Comparison of ENCODE assay signal across 4 cellular contexts in genomic region chr2:63402889-63403288, GRCh38.
DNase-seq lines count a peak whose midpoint lies in the region; ATAC-seq, FAIRE-seq and TF ChIP-seq lines count a peak whose summit lies in the region.
"Not testable (repeated sequence)": the region's sequence is repeated elsewhere in the genome, so short reads cannot be mapped to it uniquely, and the experiment has no call there.

No MANE protein-coding gene starts in this region.

- POLR2A ChIA-PET in A549 (lab: Yijun Ruan, JAX); HEK293 (lab: Yijun Ruan, JAX): not testable (repeated sequence)
- POLR2A ChIA-PET in K562 (lab: Yijun Ruan, JAX): interaction anchor here (0.6 to 0.7 kb wide), 2 partner anchors 28 to 1049 kb away, joined by 3 read pairs; no protein-coding TSS in a partner anchor

- not testable (repeated sequence) for H3K9ac ChIP-seq in K562 (ENCODE audit: insufficient read depth in 1 of 2, low read depth in 2 of 2, low read length in 2 of 2)

- not testable (repeated sequence) for H3K4me3 Mint-ChIP-seq in nephron progenitor cell

- TF ChIP-seq CTCF in A549 (IDR thresholded peaks at IDR 0.05); HEK293 (tag by site-specific recombination; IDR thresholded peaks at IDR 0.05); K562 (IDR thresholded peaks at IDR 0.05 in 2 of 3, conservative IDR thresholded peaks at IDR 0.05 in 1 of 3; ENCODE audit: insufficient read depth in 2 of 3, low read depth in 1 of 3, low read length in 3 of 3); nephron progenitor cell (IDR thresholded peaks at IDR 0.05): not testable (repeated sequence)

- not testable (repeated sequence) for H3K9me1 ChIP-seq in K562 (ENCODE audit: control insufficient read depth, insufficient read depth, low read length)

- H3K79me2 ChIP-seq in K562 (ENCODE audit: control insufficient read depth, insufficient read depth, low read length): not testable (repeated sequence)

- TF ChIP-seq EP300 in A549 (IDR thresholded peaks at IDR 0.05); K562 (IDR thresholded peaks at IDR 0.05; ENCODE audit: low read length): not testable (repeated sequence)

- not testable (repeated sequence) for H3K4me3 ChIP-seq in A549; HEK293 (ENCODE audit: low read depth, low read length); K562

- H3K4me1 Mint-ChIP-seq in nephron progenitor cell: not testable (repeated sequence)

- ATAC-seq in A549, K562: not testable (repeated sequence)

- H3K27me3 ChIP-seq in K562 (ENCODE audit: control insufficient read depth in 2 of 2, insufficient read depth in 2 of 2, low read length in 2 of 2): not testable (repeated sequence)

- not testable (repeated sequence) for H3K4me2 ChIP-seq in A549; K562 (ENCODE audit: insufficient read depth, low read length)

- not testable (repeated sequence) for TF ChIP-seq POLR2A in A549 (IDR thresholded peaks at IDR 0.05; ENCODE audit: low read length); K562 (conservative IDR thresholded peaks at IDR 0.05)

- not testable (repeated sequence) for BruUV-seq in K562 (replicated peaks; lab: Mats Ljungman, UMichigan)

- intact Hi-C loops in K562 (cut with micrococcal nuclease): not testable (repeated sequence)

- H2AFZ ChIP-seq in K562 (ENCODE audit: low read depth, low read length): not testable (repeated sequence)

- H4K20me1 ChIP-seq in K562 (replicated peaks; ENCODE audit: control insufficient read depth, insufficient read depth, low read length): not testable (repeated sequence)

- TF ChIP-seq RAD21 in A549 (conservative IDR thresholded peaks at IDR 0.05 in 1 of 2, IDR thresholded peaks at IDR 0.05 in 1 of 2); K562 (CRISPR knock-in tag; conservative IDR thresholded peaks at IDR 0.05 in 1 of 2, IDR thresholded peaks at IDR 0.05 in 1 of 2): not testable (repeated sequence)

- H3K4me1 ChIP-seq in A549; HEK293 (ENCODE audit: control insufficient read depth, insufficient read depth, low read length); K562 (replicated peaks in 1 of 2; ENCODE audit: control insufficient read depth in 2 of 2, insufficient read depth in 2 of 2, low read length in 2 of 2): not testable (repeated sequence)

- H3K27ac Mint-ChIP-seq in nephron progenitor cell: peak overlapping the region; percentile 40

- H3K9me3 Mint-ChIP-seq in nephron progenitor cell: not testable (repeated sequence)

- DNase-seq in A549 (ENCODE audit: low read depth in 1 of 2, low spot score in 1 of 2); K562 (ENCODE audit: extremely low read depth in 1 of 4, low spot score in 3 of 4); nephron progenitor cell: not testable (repeated sequence)

- H3K36me3 Mint-ChIP-seq in nephron progenitor cell (ENCODE audit: low read depth): peaks cover 15% of the 10 kb centered on the region

- WGBS in A549 (ENCODE audit: missing lambda C conversion rate): 63% methylated on average over 3 of the region's 3 CpGs
- WGBS in K562 (ENCODE audit: insufficient coverage, low coverage, missing lambda C conversion rate): 30% methylated on average over 3 of the region's 3 CpGs

- in situ Hi-C loops in K562 (cut with MboI): not testable (repeated sequence)

- H3K27ac ChIP-seq in A549; HEK293 (ENCODE audit: extremely low read depth, low read depth, low read length); K562 (ENCODE audit: extremely low read depth, low read depth, low read length): not testable (repeated sequence)

- H3K9me3 ChIP-seq in A549; HEK293 (ENCODE audit: control insufficient read depth, insufficient read depth, low read depth, low read length); K562 (replicated peaks; ENCODE audit: control insufficient read depth, insufficient read depth, low read depth, low read length): not testable (repeated sequence)

- H3K27me3 Mint-ChIP-seq in nephron progenitor cell (ENCODE audit: low read depth, poor library complexity): peaks cover 11% of the 10 kb centered on the region

- not testable (repeated sequence) for FAIRE-seq in A549 (lab: Jason Lieb, UNC); K562 (lab: Jason Lieb, UNC)

- not testable (repeated sequence) for H3K36me3 ChIP-seq in HEK293 (ENCODE audit: control insufficient read depth in 2 of 2, insufficient read depth in 1 of 2, low read length in 2 of 2); K562 (ENCODE audit: control insufficient read depth, insufficient read depth, low read length)

- CTCF ChIA-PET in A549 (lab: Yijun Ruan, JAX); HEK293 (lab: Yijun Ruan, JAX); K562 (lab: Yijun Ruan, JAX; ENCODE audit: low intra/inter-chr PET ratio): not testable (repeated sequence)

TF ChIP-seq in A549, 52 proteins besides CTCF, POLR2A, EP300 and RAD21:
- 0 out of 2 replicates have a peak, but pooled peaks have one; percentile 30 for TF ChIP-seq KDM1A (IDR thresholded peaks at IDR 0.05; ENCODE audit: low read depth)
TF ChIP-seq in A549: peak in this region for 1; not testable (repeated sequence) for 51.

TF ChIP-seq in HEK293, 187 proteins besides CTCF, POLR2A, EP300 and RAD21:
- TF ChIP-seq ZNF146 (tag by site-specific recombination; IDR thresholded peaks at IDR 0.05): peak; percentile 66; the same call in 1 of the 2 replicates

TF ChIP-seq in K562, 482 proteins besides CTCF, POLR2A, EP300 and RAD21:
- 0 out of 2 replicates have a peak, but pooled peaks have one; percentile 19 for TF ChIP-seq BCOR (IDR thresholded peaks at IDR 0.05)
- peak; percentile 69 for TF ChIP-seq ZNF146 (CRISPR knock-in tag; IDR thresholded peaks at IDR 0.05; ENCODE audit: unreplicated experiment)
- peak; percentile 35 for TF ChIP-seq RBM25 (IDR thresholded peaks at IDR 0.05; ENCODE audit: low read depth, low read length, severe bottlenecking)
